ENCODE assay signal across 26 cellular contexts in the genomic region with DNA sequence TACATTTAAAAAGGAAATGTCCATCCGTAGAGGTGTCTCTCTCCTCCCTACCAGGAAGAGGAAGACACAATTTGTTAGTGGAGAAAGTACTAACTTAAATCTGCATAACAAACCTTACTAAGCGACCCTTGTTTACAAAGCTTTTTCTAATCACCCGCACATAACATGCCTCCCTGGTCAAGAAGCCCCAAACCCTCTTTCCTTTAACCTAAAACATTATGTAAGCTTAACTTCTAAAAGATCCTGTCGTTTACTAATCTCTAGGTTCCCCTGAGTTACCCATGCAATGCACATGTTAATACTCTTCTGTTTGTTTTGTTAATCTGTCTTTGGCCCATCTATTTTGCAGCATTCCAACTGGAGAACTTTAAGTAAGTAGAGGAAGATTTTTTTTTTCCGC.
"Had no signal": no experiment of that assay in that cellular context is flagged by ENCODE, and none has a peak within 500 bp of the region (broad histone marks: within the 10 kb centered on the region; RNA-seq: fewer than 3 reads in every experiment).

No MANE protein-coding gene starts in this region.

- H3K27me3 Mint-ChIP-seq: naive B cell, progenitor cell of endocrine pancreas, type B pancreatic cell had no signal

- ATAC-seq: esophagus mucosa, heart left ventricle, lower lobe of right lung, pancreas, right cardiac atrium had no signal

- H3K4me1 Mint-ChIP-seq: naive B cell, nephron had no signal

- H3K27me3 ChIP-seq: dorsolateral prefrontal cortex, heart left ventricle, suprapubic skin, thyroid gland, vagina had no signal

- H3K36me3 ChIP-seq: heart left ventricle, left ventricle myocardium inferior, lower lobe of right lung, pancreas, suprapubic skin, thyroid gland, vagina had no signal

- H3K4me1 ChIP-seq: heart left ventricle, left ventricle myocardium inferior, lower lobe of right lung, pancreas, suprapubic skin, thyroid gland, vagina had no signal

- H3K27ac Mint-ChIP-seq: naive B cell, nephron, progenitor cell of endocrine pancreas, type B pancreatic cell had no signal

- H3K4me3 ChIP-seq: dorsolateral prefrontal cortex, heart left ventricle, left ventricle myocardium inferior, lower lobe of right lung, pancreas, suprapubic skin, thyroid gland, vagina had no signal

- FAIRE-seq: endometrium, frontal cortex, keratinocyte, pancreas, small intestine had no signal

- H3K4me3 Mint-ChIP-seq: naive B cell, nephron, type B pancreatic cell had no signal

- H3K36me3 Mint-ChIP-seq: naive B cell, type B pancreatic cell had no signal

- H3K27ac ChIP-seq: dorsolateral prefrontal cortex, heart left ventricle, left ventricle myocardium inferior, lower lobe of right lung, pancreas, suprapubic skin, thyroid gland, vagina had no signal

- DNase-seq: cortex of kidney; dorsolateral prefrontal cortex; effector memory CD4-positive, alpha-beta T cell; heart left ventricle; hippocampal formation; left ventricle myocardium inferior; lower lobe of right lung; mesenchymal stem cell; naive B cell; occipital lobe; pancreas; right cardiac atrium; small intestine; stimulated activated CD4-positive, alpha-beta T cell treated with anti-CD3 and anti-CD28 coated beads, Interleukin-12 subunit alpha, Interleukin-12 subunit beta, amount 100 ng/mL, for 4 hours; stimulated activated CD4-positive, alpha-beta T cell treated with anti-CD3 and anti-CD28 coated beads, Interleukin-2, amount 100 ng/mL, for 48 hours; stimulated activated naive CD4-positive, alpha-beta T cell treated with Interleukin-2 at 50 U/mL for 16 hours; thyroid gland had no signal

- H3K9me3 ChIP-seq: pancreas, thyroid gland, vagina had no signal
